Comparison of ENCODE assay signal across 1 cellular context in the genomic region with DNA sequence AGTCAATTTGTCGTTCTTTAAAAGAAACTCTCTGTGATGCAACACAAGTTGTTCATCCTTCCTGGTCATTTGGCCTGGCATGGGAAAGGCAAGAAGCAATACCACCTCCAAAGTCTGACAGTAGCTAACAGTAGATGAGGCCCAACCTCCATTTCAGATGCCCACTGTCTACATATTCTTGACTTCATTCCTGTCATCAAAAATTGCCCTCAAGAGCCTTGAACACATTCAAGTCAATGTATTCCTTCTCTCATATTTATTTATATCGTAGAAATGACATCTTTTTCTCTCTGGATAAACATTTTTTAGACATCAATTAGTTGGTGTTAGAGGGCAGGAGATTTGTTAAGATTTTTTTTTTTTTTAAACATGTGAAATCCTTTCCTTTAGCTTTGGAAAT.
TF ChIP-seq lines count a peak whose summit lies in the region.

No MANE protein-coding gene starts in this region.

TF ChIP-seq in H1, 55 proteins besides CTCF, POLR2A, EP300 and RAD21 (continued from another document):
- TF ChIP-seq, protein P1, sequence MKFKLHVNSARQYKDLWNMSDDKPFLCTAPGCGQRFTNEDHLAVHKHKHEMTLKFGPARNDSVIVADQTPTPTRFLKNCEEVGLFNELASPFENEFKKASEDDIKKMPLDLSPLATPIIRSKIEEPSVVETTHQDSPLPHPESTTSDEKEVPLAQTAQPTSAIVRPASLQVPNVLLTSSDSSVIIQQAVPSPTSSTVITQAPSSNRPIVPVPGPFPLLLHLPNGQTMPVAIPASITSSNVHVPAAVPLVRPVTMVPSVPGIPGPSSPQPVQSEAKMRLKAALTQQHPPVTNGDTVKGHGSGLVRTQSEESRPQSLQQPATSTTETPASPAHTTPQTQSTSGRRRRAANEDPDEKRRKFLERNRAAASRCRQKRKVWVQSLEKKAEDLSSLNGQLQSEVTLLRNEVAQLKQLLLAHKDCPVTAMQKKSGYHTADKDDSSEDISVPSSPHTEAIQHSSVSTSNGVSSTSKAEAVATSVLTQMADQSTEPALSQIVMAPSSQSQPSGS (IDR thresholded peaks at IDR 0.05; ENCODE audit: low read length): no peak
- TF ChIP-seq RBBP5 (IDR thresholded peaks at IDR 0.05; ENCODE audit: borderline replicate concordance, low read depth, low read length) (no peak), KDM1A (IDR thresholded peaks at IDR 0.05; ENCODE audit: borderline replicate concordance, low read length) (no peak), SAP30 (IDR thresholded peaks at IDR 0.05; ENCODE audit: insufficient read depth, insufficient replicate concordance, low read length) (no peak), CBX8 (IDR thresholded peaks at IDR 0.05; ENCODE audit: borderline replicate concordance, low read depth, low read length) (no peak), TEAD4 (IDR thresholded peaks at IDR 0.05; ENCODE audit: low read depth, low read length) (no peak), NANOG (IDR thresholded peaks at IDR 0.05; ENCODE audit: insufficient read depth, low read depth, low read length, poor library complexity, severe bottlenecking) (no peak), SRF (IDR thresholded peaks at IDR 0.05; ENCODE audit: low read depth, low read length) (no peak), GABPA (IDR thresholded peaks at IDR 0.05; ENCODE audit: borderline replicate concordance, insufficient read depth, low read length) (no peak), BACH1 (IDR thresholded peaks at IDR 0.05; ENCODE audit: low read length) (no peak), TCF12 (IDR thresholded peaks at IDR 0.05; ENCODE audit: low read depth, low read length) (no peak), SIN3A (conservative IDR thresholded peaks at IDR 0.05 in 1 of 2, IDR thresholded peaks at IDR 0.05 in 1 of 2; ENCODE audit: low read depth in 1 of 2, low read length in 2 of 2) (no peak), ZNF274 (IDR thresholded peaks at IDR 0.05; ENCODE audit: borderline replicate concordance, extremely low read depth, low read length) (no peak), TAF1 (IDR thresholded peaks at IDR 0.05; ENCODE audit: low read depth, low read length) (no peak)
- TF ChIP-seq, protein P2, sequence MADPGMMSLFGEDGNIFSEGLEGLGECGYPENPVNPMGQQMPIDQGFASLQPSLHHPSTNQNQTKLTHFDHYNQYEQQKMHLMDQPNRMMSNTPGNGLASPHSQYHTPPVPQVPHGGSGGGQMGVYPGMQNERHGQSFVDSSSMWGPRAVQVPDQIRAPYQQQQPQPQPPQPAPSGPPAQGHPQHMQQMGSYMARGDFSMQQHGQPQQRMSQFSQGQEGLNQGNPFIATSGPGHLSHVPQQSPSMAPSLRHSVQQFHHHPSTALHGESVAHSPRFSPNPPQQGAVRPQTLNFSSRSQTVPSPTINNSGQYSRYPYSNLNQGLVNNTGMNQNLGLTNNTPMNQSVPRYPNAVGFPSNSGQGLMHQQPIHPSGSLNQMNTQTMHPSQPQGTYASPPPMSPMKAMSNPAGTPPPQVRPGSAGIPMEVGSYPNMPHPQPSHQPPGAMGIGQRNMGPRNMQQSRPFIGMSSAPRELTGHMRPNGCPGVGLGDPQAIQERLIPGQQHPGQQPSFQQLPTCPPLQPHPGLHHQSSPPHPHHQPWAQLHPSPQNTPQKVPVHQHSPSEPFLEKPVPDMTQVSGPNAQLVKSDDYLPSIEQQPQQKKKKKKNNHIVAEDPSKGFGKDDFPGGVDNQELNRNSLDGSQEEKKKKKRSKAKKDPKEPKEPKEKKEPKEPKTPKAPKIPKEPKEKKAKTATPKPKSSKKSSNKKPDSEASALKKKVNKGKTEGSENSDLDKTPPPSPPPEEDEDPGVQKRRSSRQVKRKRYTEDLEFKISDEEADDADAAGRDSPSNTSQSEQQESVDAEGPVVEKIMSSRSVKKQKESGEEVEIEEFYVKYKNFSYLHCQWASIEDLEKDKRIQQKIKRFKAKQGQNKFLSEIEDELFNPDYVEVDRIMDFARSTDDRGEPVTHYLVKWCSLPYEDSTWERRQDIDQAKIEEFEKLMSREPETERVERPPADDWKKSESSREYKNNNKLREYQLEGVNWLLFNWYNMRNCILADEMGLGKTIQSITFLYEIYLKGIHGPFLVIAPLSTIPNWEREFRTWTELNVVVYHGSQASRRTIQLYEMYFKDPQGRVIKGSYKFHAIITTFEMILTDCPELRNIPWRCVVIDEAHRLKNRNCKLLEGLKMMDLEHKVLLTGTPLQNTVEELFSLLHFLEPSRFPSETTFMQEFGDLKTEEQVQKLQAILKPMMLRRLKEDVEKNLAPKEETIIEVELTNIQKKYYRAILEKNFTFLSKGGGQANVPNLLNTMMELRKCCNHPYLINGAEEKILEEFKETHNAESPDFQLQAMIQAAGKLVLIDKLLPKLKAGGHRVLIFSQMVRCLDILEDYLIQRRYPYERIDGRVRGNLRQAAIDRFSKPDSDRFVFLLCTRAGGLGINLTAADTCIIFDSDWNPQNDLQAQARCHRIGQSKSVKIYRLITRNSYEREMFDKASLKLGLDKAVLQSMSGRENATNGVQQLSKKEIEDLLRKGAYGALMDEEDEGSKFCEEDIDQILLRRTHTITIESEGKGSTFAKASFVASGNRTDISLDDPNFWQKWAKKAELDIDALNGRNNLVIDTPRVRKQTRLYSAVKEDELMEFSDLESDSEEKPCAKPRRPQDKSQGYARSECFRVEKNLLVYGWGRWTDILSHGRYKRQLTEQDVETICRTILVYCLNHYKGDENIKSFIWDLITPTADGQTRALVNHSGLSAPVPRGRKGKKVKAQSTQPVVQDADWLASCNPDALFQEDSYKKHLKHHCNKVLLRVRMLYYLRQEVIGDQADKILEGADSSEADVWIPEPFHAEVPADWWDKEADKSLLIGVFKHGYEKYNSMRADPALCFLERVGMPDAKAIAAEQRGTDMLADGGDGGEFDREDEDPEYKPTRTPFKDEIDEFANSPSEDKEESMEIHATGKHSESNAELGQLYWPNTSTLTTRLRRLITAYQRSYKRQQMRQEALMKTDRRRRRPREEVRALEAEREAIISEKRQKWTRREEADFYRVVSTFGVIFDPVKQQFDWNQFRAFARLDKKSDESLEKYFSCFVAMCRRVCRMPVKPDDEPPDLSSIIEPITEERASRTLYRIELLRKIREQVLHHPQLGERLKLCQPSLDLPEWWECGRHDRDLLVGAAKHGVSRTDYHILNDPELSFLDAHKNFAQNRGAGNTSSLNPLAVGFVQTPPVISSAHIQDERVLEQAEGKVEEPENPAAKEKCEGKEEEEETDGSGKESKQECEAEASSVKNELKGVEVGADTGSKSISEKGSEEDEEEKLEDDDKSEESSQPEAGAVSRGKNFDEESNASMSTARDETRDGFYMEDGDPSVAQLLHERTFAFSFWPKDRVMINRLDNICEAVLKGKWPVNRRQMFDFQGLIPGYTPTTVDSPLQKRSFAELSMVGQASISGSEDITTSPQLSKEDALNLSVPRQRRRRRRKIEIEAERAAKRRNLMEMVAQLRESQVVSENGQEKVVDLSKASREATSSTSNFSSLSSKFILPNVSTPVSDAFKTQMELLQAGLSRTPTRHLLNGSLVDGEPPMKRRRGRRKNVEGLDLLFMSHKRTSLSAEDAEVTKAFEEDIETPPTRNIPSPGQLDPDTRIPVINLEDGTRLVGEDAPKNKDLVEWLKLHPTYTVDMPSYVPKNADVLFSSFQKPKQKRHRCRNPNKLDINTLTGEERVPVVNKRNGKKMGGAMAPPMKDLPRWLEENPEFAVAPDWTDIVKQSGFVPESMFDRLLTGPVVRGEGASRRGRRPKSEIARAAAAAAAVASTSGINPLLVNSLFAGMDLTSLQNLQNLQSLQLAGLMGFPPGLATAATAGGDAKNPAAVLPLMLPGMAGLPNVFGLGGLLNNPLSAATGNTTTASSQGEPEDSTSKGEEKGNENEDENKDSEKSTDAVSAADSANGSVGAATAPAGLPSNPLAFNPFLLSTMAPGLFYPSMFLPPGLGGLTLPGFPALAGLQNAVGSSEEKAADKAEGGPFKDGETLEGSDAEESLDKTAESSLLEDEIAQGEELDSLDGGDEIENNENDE (IDR thresholded peaks at IDR 0.05; ENCODE audit: insufficient replicate concordance, low read length): no peak
- TF ChIP-seq, protein P3, sequence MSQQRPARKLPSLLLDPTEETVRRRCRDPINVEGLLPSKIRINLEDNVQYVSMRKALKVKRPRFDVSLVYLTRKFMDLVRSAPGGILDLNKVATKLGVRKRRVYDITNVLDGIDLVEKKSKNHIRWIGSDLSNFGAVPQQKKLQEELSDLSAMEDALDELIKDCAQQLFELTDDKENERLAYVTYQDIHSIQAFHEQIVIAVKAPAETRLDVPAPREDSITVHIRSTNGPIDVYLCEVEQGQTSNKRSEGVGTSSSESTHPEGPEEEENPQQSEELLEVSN (IDR thresholded peaks at IDR 0.05): no peak
